ENCODE assay signal across 18 cellular contexts in the genomic region with DNA sequence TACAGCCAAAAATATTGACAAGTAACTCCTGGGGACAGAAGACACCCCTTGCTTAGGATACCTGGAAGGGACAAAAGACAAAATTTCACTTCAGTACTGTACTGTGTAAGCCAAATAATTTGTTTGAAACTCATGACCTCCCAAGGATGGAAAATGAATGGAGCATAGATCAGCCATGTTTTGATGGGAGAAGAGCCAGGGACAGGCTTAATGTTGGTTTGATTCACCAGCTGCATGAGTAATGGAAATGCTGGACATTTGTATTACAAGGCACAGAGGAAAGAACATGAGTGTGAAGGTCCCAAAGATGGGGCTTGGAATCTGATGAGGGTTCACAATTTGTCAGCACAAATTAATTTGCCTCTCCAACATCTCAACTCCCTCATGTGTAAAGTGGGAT.
DNase-seq lines count a peak whose midpoint lies in the region; ATAC-seq and TF ChIP-seq lines count a peak whose summit lies in the region.
"Had no signal": no experiment of that assay in that cellular context is flagged by ENCODE, and none has a peak within 500 bp of the region (broad histone marks: within the 10 kb centered on the region; RNA-seq: fewer than 3 reads in every experiment).

No MANE protein-coding gene starts in this region.

- H4K8ac ChIP-seq in trophoblast cell (ENCODE audit: low read depth, low read length): no peak overlapping the region

- no peak overlapping the region for H3K4me2 ChIP-seq in trophoblast cell (ENCODE audit: low read length)

- no peak overlapping the region for H3K9ac ChIP-seq in trophoblast cell (ENCODE audit: low read length)

- TF ChIP-seq CTCF in epithelial cell of esophagus (IDR thresholded peaks at IDR 0.05; ENCODE audit: insufficient read depth, low read depth, low read length, missing control alignments): no peak

- no peak overlapping the region for H4K12ac ChIP-seq in trophoblast cell (ENCODE audit: low read depth, low read length)

- H3K4me1 ChIP-seq in trophoblast cell (ENCODE audit: control insufficient read depth in 1 of 2, insufficient read depth in 2 of 2, low read length in 2 of 2): peaks cover 11 to 28% of the 10 kb centered on the region in 2 experiments

- H2AFZ ChIP-seq in trophoblast cell (ENCODE audit: insufficient read depth, low read length, poor library complexity): no peak overlapping the region

- no peak overlapping the region for H3K23ac ChIP-seq in trophoblast cell (ENCODE audit: low read length)

- H2BK120ac ChIP-seq in trophoblast cell (ENCODE audit: insufficient read depth, low read length, poor library complexity): peak overlapping the region; percentile 70

- H3K18ac ChIP-seq in trophoblast cell (ENCODE audit: low read length): no peak overlapping the region

- peak overlapping the region; percentile 76 for H2BK5ac ChIP-seq in trophoblast cell (ENCODE audit: low read depth, low read length, poor library complexity)

- H3K14ac ChIP-seq in trophoblast cell (ENCODE audit: low read length): peak overlapping the region; percentile 13

- peaks cover 7% of the 10 kb centered on the region for H3K79me2 ChIP-seq in trophoblast cell (ENCODE audit: control insufficient read depth, insufficient read depth, low read length, poor library complexity)

- no peaks in the 10 kb centered on the region for H3K9me3 ChIP-seq in trophoblast cell (ENCODE audit: insufficient read depth, low read depth, low read length)

- H3K36me3 ChIP-seq in trophoblast cell (ENCODE audit: control insufficient read depth in 1 of 2, insufficient read depth in 2 of 2, low read length in 2 of 2): no peaks in the 10 kb centered on the region

- H3K27ac ChIP-seq in trophoblast cell (ENCODE audit: low read depth, low read length): peak overlapping the region; percentile 93

- peak overlapping the region; percentile 29 for H2BK12ac ChIP-seq in trophoblast cell (ENCODE audit: low read length)

- DNase-seq in ELR (ENCODE audit: low read depth) (peak; percentile 63), RPMI7951 (ENCODE audit: low read depth) (peak; percentile 61), epithelial cell of esophagus (ENCODE audit: low read depth) (peak; percentile 39), trophoblast cell (no peak), cerebellar nuclear complex (lab: John Stamatoyannopoulos, UW) (no peak), ureter (ENCODE audit: low spot score) (no peak)
- DNase-seq: activated CD4-positive, alpha-beta T cell treated with anti-CD3 and anti-CD28 coated beads, Interleukin-2, amount 50 U/mL, for 4 hours; anterior cingulate cortex; CD4-positive, CD25-positive, alpha-beta regulatory T cell; hypothalamus; NCI-H82; stimulated activated CD4-positive, alpha-beta T cell treated with anti-CD3 and anti-CD28 coated beads, Interleukin-4, amount 100 ng/mL, for 24 hours; T-helper 9 cell had no signal

- H4K91ac ChIP-seq in trophoblast cell (ENCODE audit: low read depth, low read length): peak overlapping the region; percentile 59

- H3K79me1 ChIP-seq in trophoblast cell (ENCODE audit: low read length): peaks cover 28% of the 10 kb centered on the region

- H2AK5ac ChIP-seq in trophoblast cell (ENCODE audit: low read length): peak overlapping the region; percentile 49

- no peak for ATAC-seq in HG02798 (IDR thresholded peaks at IDR 0.05; ENCODE audit: poor library complexity, unreplicated experiment)
- no peak for ATAC-seq in HG03025 (IDR thresholded peaks at IDR 0.05; ENCODE audit: low FRiP score, unreplicated experiment)
- ATAC-seq: left lobe of liver; natural killer cell treated with Interleukin-12 subunit alpha and Interleukin-12 subunit beta and Interleukin-15 and Interleukin-18, amount 100 ng/mL, for 72 hours; stimulated activated effector memory CD8-positive, alpha-beta T cell treated with anti-CD3 and anti-CD28 coated beads, Interleukin-12 subunit alpha, Interleukin-12 subunit beta, amount 100 ng/mL, for 72 hours had no signal

- peak overlapping the region; percentile 13 for H3K4ac ChIP-seq in trophoblast cell (ENCODE audit: low read depth, low read length)

- H3K27me3 ChIP-seq in trophoblast cell (ENCODE audit: insufficient read depth, low read length): no peaks in the 10 kb centered on the region

- H3K4me3 ChIP-seq in epithelial cell of esophagus (ENCODE audit: low read length): no peak overlapping the region
- no peak overlapping the region for H3K4me3 ChIP-seq in trophoblast cell (ENCODE audit: low read depth, low read length)

Comparison
In these comparisons a context has a peak if more than half of its experiments do, and no peak if none do; other contexts are left out.
1. DNase-seq: peak in ELR (single experiment), RPMI7951 (single experiment) and epithelial cell of esophagus (single experiment); none in trophoblast cell (0 of 2), cerebellar nuclear complex (0 of 2) and ureter (single experiment).